In genomic region chr19:33003424-33004024, GRCh38 we compare ENCODE assay signal across 7 cellular contexts. TPM values are rescaled to one million over a fixed set of nuclear protein-coding genes. Genes with fewer than 3 reads are reported as not detected.
DNase-seq lines count a peak whose midpoint lies in the region; TF ChIP-seq lines count a peak whose summit lies in the region.
"Not testable (repeated sequence)": the region's sequence is repeated elsewhere in the genome, so short reads cannot be mapped to it uniquely, and the experiment has no call there.

No MANE protein-coding gene starts in this region.

- not testable (repeated sequence) for H3K9me3 Mint-ChIP-seq in mesothelial cell of epicardium

- not testable (repeated sequence) for H3K4me1 Mint-ChIP-seq in mesothelial cell of epicardium

- TF ChIP-seq CTCF in VCaP (conservative IDR thresholded peaks at IDR 0.05); mesothelial cell of epicardium (IDR thresholded peaks at IDR 0.05; ENCODE audit: unreplicated experiment): not testable (repeated sequence)

- H3K4me3 Mint-ChIP-seq in mesothelial cell of epicardium, result not testable (repeated sequence)

- peak overlapping the region; percentile 39 for H3K27ac Mint-ChIP-seq in mesothelial cell of epicardium

- in situ Hi-C loops in ACHN (cut with HindIII; ENCODE audit: low pct_ligation_motif_present, low pct_unique_long_range_greater_than_20kb, low sequenced_read_pairs), result not testable (repeated sequence)

- DNase-seq in ACHN (peak; percentile 59), HK-2 (ENCODE audit: unreplicated experiment) (peak; percentile 20), glomerular visceral epithelial cell (ENCODE audit: extremely low spot score) (peak; percentile 25), left kidney (ENCODE audit: low read depth, low spot score) (peak; percentile 27), renal cortical epithelial cell (ENCODE audit: low read depth) (peak; percentile 69)
- DNase-seq in mesothelial cell of epicardium (ENCODE audit: low spot score in 2 of 2, unreplicated experiment in 2 of 2), result not testable (repeated sequence)

- H3K27me3 Mint-ChIP-seq in mesothelial cell of epicardium (ENCODE audit: low read depth), result not testable (repeated sequence)

- peaks cover 15% of the 10 kb centered on the region for H3K36me3 Mint-ChIP-seq in mesothelial cell of epicardium

- H3K27ac ChIP-seq in VCaP, result peak overlapping the region; percentile 80

RNA-seq across cellular contexts. Expression of gene FAAP24, which starts 31.5 kb away (rescaled TPM):
- 4.3 to 6.0 TPM (median 5.2 TPM) in 3 replicates for total RNA-seq in mesothelial cell of epicardium
- total RNA-seq in renal cortical epithelial cell, result 1.3 and 2.6 TPM in 2 replicates

RNA-seq across cellular contexts. Expression of gene CEP89, which starts 31.8 kb away (rescaled TPM):
- total RNA-seq in mesothelial cell of epicardium (29.0 to 35.2 TPM (median 30.2 TPM) in 3 replicates), renal cortical epithelial cell (8.7 and 22.4 TPM in 2 replicates)
